In genomic region chr5:149404746-149405549, GRCh38 we compare ENCODE assay signal across 12 cellular contexts. TPM values are rescaled to one million over a fixed set of nuclear protein-coding genes. Genes with fewer than 3 reads are reported as not detected.
DNase-seq lines count a peak whose midpoint lies in the region; ATAC-seq and TF ChIP-seq lines count a peak whose summit lies in the region.
"Had no signal": no experiment of that assay in that cellular context is flagged by ENCODE, and none has a peak within 500 bp of the region (broad histone marks: within the 10 kb centered on the region; RNA-seq: fewer than 3 reads in every experiment).

No MANE protein-coding gene starts in this region.

- H3K4me3 Mint-ChIP-seq in activated CD4-positive, alpha-beta T cell treated with anti-CD3 and anti-CD28 coated beads, Interleukin-2, amount 10 ng/mL, durations not matched to agents 7 days and 5 days, result no peak overlapping the region
- H3K4me3 Mint-ChIP-seq: activated CD8-positive, alpha-beta T cell treated with anti-CD3 and anti-CD28 coated beads, Interleukin-2, amount 10 ng/mL, durations not matched to agents 7 days and 5 days; dendritic cell treated with granulocyte-macrophage colony-stimulating factor and Interleukin-4, amounts not matched to agents 40 ng/mL and 50 ng/mL, for 4 days had no signal

- H3K36me3 Mint-ChIP-seq in activated CD4-positive, alpha-beta T cell treated with anti-CD3 and anti-CD28 coated beads, Interleukin-2, amount 10 ng/mL, durations not matched to agents 7 days and 5 days (ENCODE audit: low read depth), result no peaks in the 10 kb centered on the region

- no peak for TF ChIP-seq POLR2A in heart left ventricle (IDR thresholded peaks at IDR 0.05)

- no peaks in the 10 kb centered on the region for H3K4me1 Mint-ChIP-seq in activated CD4-positive, alpha-beta T cell treated with anti-CD3 and anti-CD28 coated beads, Interleukin-2, amount 10 ng/mL, durations not matched to agents 7 days and 5 days

- POLR2A ChIA-PET in activated CD4-positive, alpha-beta T cell treated with anti-CD3 and anti-CD28 coated beads, Interleukin-2, amount 10 ng/mL, durations not matched to agents 7 days and 5 days (lab: Charles Lee), result interaction anchor here (0.5 to 0.8 kb wide), 2 partner anchors 15 to 136 kb away, joined by 3 read pairs; no protein-coding TSS in a partner anchor

- no peak overlapping the region for H3K27ac Mint-ChIP-seq in activated CD4-positive, alpha-beta T cell treated with anti-CD3 and anti-CD28 coated beads, Interleukin-2, amount 10 ng/mL, durations not matched to agents 7 days and 5 days
- H3K27ac Mint-ChIP-seq: activated CD8-positive, alpha-beta T cell treated with anti-CD3 and anti-CD28 coated beads, Interleukin-2, amount 10 ng/mL, durations not matched to agents 7 days and 5 days; dendritic cell treated with granulocyte-macrophage colony-stimulating factor and Interleukin-4, amounts not matched to agents 40 ng/mL and 50 ng/mL, for 4 days had no signal

- ATAC-seq in heart left ventricle (peak in 2 of 4 donors; percentile 2 to 4), left cardiac atrium (no peak), GM21576 (IDR thresholded peaks at IDR 0.05; ENCODE audit: unreplicated experiment) (no peak)
- ATAC-seq: activated CD8-positive, alpha-beta T cell treated with anti-CD3 and anti-CD28 coated beads, Interleukin-2, amount 10 ng/mL, durations not matched to agents 7 days and 5 days had no signal

- peaks cover 0 to 34% (median 7%) of the 10 kb centered on the region in 12 donors for H3K4me1 ChIP-seq in heart left ventricle
- H3K4me1 ChIP-seq in mesodermal cell (ENCODE audit: control insufficient read depth, insufficient read depth, low read length, poor library complexity, severe bottlenecking), result peaks cover 69% of the 10 kb centered on the region
- H3K4me1 ChIP-seq in urinary bladder (ENCODE audit: insufficient read depth), result no peaks in the 10 kb centered on the region

- H3K27me3 ChIP-seq in heart left ventricle (no peaks in the 10 kb centered on the region), brain microvascular endothelial cell (replicated peaks) (no peaks in the 10 kb centered on the region)

- intact Hi-C loops in heart left ventricle (cut with DNase I) (no loop called here), left cardiac atrium (cut with DNase I) (no loop called here)

- CTCF ChIA-PET in activated CD4-positive, alpha-beta T cell treated with anti-CD3 and anti-CD28 coated beads, Interleukin-2, amount 10 ng/mL, durations not matched to agents 7 days and 5 days (lab: Charles Lee), result interaction anchor here (0.9 to 1.1 kb wide), 2 partner anchors 35 to 102 kb away, joined by 3 read pairs; no protein-coding TSS in a partner anchor

- H3K27me3 Mint-ChIP-seq in activated CD4-positive, alpha-beta T cell treated with anti-CD3 and anti-CD28 coated beads, Interleukin-2, amount 10 ng/mL, durations not matched to agents 7 days and 5 days, result peaks cover 2% of the 10 kb centered on the region
- H3K27me3 Mint-ChIP-seq: dendritic cell treated with granulocyte-macrophage colony-stimulating factor and Interleukin-4, amounts not matched to agents 40 ng/mL and 50 ng/mL, for 4 days had no signal

- H3K36me3 ChIP-seq in heart left ventricle, result peaks cover 0 to 17% (median 0%) of the 10 kb centered on the region in 9 donors
- peaks cover 6% of the 10 kb centered on the region for H3K36me3 ChIP-seq in brain microvascular endothelial cell (replicated peaks)
- H3K36me3 ChIP-seq in mesodermal cell (ENCODE audit: control insufficient read depth, insufficient read depth, low read length), result no peaks in the 10 kb centered on the region
- no peaks in the 10 kb centered on the region for H3K36me3 ChIP-seq in urinary bladder (ENCODE audit: insufficient read depth)

- 76 to 80% (median 77%) methylated on average over 15 to 17 of the region's 17 CpGs for WGBS in heart left ventricle, 4 donors
- 77 to 85% methylated on average over 11 of the region's 17 CpGs for WGBS in mesodermal cell (ENCODE audit: insufficient coverage in 2 of 2), 2 experiments
- WGBS in urinary bladder, result 45% methylated on average over 17 of the region's 17 CpGs

- peak overlapping the region in 11 of 12 donors; percentile 49 to 97 (median 73) for H3K27ac ChIP-seq in heart left ventricle
- H3K27ac ChIP-seq in brain microvascular endothelial cell, result peak overlapping the region; percentile 96
- H3K27ac ChIP-seq in mesodermal cell (ENCODE audit: low read depth, low read length, severe bottlenecking), result peak overlapping the region; percentile 77
- H3K27ac ChIP-seq in urinary bladder (ENCODE audit: low read depth), result peak overlapping the region; percentile 40
- H3K27ac ChIP-seq: KMS-11 had no signal

- H3K9me3 ChIP-seq in heart left ventricle (no peaks in the 10 kb centered on the region), mesodermal cell (ENCODE audit: control insufficient read depth, low read length) (no peaks in the 10 kb centered on the region)

- DNase-seq in heart left ventricle (no peak), left cardiac atrium (no peak), brain microvascular endothelial cell (peak; percentile 91)
- no peak for DNase-seq in stimulated activated CD4-positive, alpha-beta T cell treated with anti-CD3 and anti-CD28 coated beads, Interleukin-2, amount 100 ng/mL, for 24 hours
- no peak for DNase-seq in activated CD4-positive, alpha-beta T cell treated with anti-CD3 and anti-CD28 coated beads, Interleukin-2, amount 10 ng/mL, durations not matched to agents 7 days and 5 days
- DNase-seq: activated CD8-positive, alpha-beta T cell treated with anti-CD3 and anti-CD28 coated beads, Interleukin-2, amount 10 ng/mL, durations not matched to agents 7 days and 5 days had no signal

- H3K4me3 ChIP-seq in heart left ventricle (no peak overlapping the region), brain microvascular endothelial cell (ENCODE audit: low read depth, low read length) (no peak overlapping the region), mesodermal cell (ENCODE audit: extremely low read depth, insufficient read depth, low read length, poor library complexity, severe bottlenecking) (no peak overlapping the region), urinary bladder (ENCODE audit: low read depth, low read length) (no peak overlapping the region)

- in situ Hi-C loops in brain microvascular endothelial cell (cut with HindIII; ENCODE audit: low pct_ligation_motif_present, low sequenced_read_pairs), result no loop called here

- TF ChIP-seq CTCF in heart left ventricle (IDR thresholded peaks at IDR 0.05) (no peak), brain microvascular endothelial cell (IDR thresholded peaks at IDR 0.05; ENCODE audit: low read depth, low read length, missing control alignments) (peak; percentile 4)

- H3K9me3 Mint-ChIP-seq in activated CD4-positive, alpha-beta T cell treated with anti-CD3 and anti-CD28 coated beads, Interleukin-2, amount 10 ng/mL, durations not matched to agents 7 days and 5 days, result no peaks in the 10 kb centered on the region
- H3K9me3 Mint-ChIP-seq: dendritic cell treated with granulocyte-macrophage colony-stimulating factor and Interleukin-4, amounts not matched to agents 40 ng/mL and 50 ng/mL, for 4 days had no signal

RNA-seq across cellular contexts. Expression of gene IL17B, which starts 25.9 kb away (rescaled TPM):
- total RNA-seq in heart left ventricle (under 1 TPM in 2 of 9 donors, not detected in 7; 0.35 to 0.42 TPM), left cardiac atrium (under 1 TPM; 0.44 to 0.89 TPM), urinary bladder (8.9 TPM)
- polyA plus RNA-seq in heart left ventricle (under 1 TPM in 1 of 2 donors, not detected in 1; 0.33 TPM), urinary bladder (3.7 TPM)
- 1.7 TPM for polyA plus RNA-seq in mesodermal cell (2013, experiment 1 of 2)
- polyA plus RNA-seq in mesodermal cell (2013, experiment 2 of 2), result 1.0 TPM
- not detected for total RNA-seq in activated CD4-positive, alpha-beta T cell treated with anti-CD3 and anti-CD28 coated beads, Interleukin-2, amount 10 ng/mL, durations not matched to agents 7 days and 5 days
- total RNA-seq: activated CD8-positive, alpha-beta T cell treated with anti-CD3 and anti-CD28 coated beads, Interleukin-2, amount 10 ng/mL, durations not matched to agents 7 days and 5 days; kidney epithelial cell had no signal

RNA-seq across cellular contexts. Expression of gene PCYOX1L, which starts 47.1 kb away (rescaled TPM):
- total RNA-seq in heart left ventricle (1 to 10 TPM; 2.3 to 6.8 (median 3.7) TPM), left cardiac atrium (1 to 10 TPM; 5.2 to 5.4 TPM), urinary bladder (8.1 TPM)
- polyA plus RNA-seq in heart left ventricle (1 to 10 TPM; 2.3 to 6.5 TPM), urinary bladder (7.8 TPM)
- polyA plus RNA-seq in mesodermal cell (2013, experiment 1 of 2), result 13.9 TPM
- 13.2 TPM for polyA plus RNA-seq in mesodermal cell (2013, experiment 2 of 2)
- 10 to 100 TPM; 34.5 to 34.6 TPM for total RNA-seq in activated CD4-positive, alpha-beta T cell treated with anti-CD3 and anti-CD28 coated beads, Interleukin-2, amount 10 ng/mL, durations not matched to agents 7 days and 5 days

RNA-seq across cellular contexts. Expression of gene GRPEL2, which starts 59.6 kb away (rescaled TPM):
- total RNA-seq in heart left ventricle (10 to 100 TPM in 5 of 9 donors, 1 to 10 TPM in 4; 6.7 to 14.0 (median 10.2) TPM), left cardiac atrium (10 to 100 TPM in 1 of 2 donors, 1 to 10 TPM in 1; 8.7 to 15.4 TPM), urinary bladder (17.6 TPM)
- polyA plus RNA-seq in heart left ventricle (1 to 10 TPM; 5.1 to 6.8 TPM), urinary bladder (5.1 TPM)
- polyA plus RNA-seq in mesodermal cell (2013, experiment 1 of 2), result 11.0 TPM
- polyA plus RNA-seq in mesodermal cell (2013, experiment 2 of 2), result 12.0 TPM
- 10 to 100 TPM; 36.1 to 36.6 TPM for total RNA-seq in activated CD4-positive, alpha-beta T cell treated with anti-CD3 and anti-CD28 coated beads, Interleukin-2, amount 10 ng/mL, durations not matched to agents 7 days and 5 days

Comparison
In these comparisons a context has a peak if more than half of its experiments do, and no peak if none do; other contexts are left out.
1. H3K27ac ChIP-seq: peak in every context shown above with its lines; median percentile 96 in brain microvascular endothelial cell; 77 in mesodermal cell; 73 in heart left ventricle; 40 in urinary bladder.